1 cellular context compared by ENCODE assay signal in genomic region chr6:41966961-41967311, GRCh38.
A peak's percentile ranks its signal among the peaks of the same experiment; 100 is the strongest.
TF ChIP-seq lines count a peak whose summit lies in the region.

No MANE protein-coding gene starts in this region.

TF ChIP-seq in H1, 55 proteins besides CTCF, POLR2A, EP300 and RAD21:
- TF ChIP-seq CBX5 (IDR thresholded peaks at IDR 0.05; ENCODE audit: low read depth, low read length) (no peak), MAX (IDR thresholded peaks at IDR 0.05) (no peak), BACH1 (IDR thresholded peaks at IDR 0.05; ENCODE audit: low read length) (peak; percentile 94), MAFK (IDR thresholded peaks at IDR 0.05; ENCODE audit: low read depth, low read length) (peak; percentile 93), JUND (IDR thresholded peaks at IDR 0.05; ENCODE audit: low read length) (peak; percentile 53; the same call in 1 of the 2 replicates), TAF1 (IDR thresholded peaks at IDR 0.05; ENCODE audit: low read depth, low read length) (0 out of 2 replicates have a peak, but pooled peaks have one; percentile 46), SIRT6 (IDR thresholded peaks at IDR 0.05; ENCODE audit: low read length) (no peak)
TF ChIP-seq in H1: peak in this region for 4.
